ENCODE assay signal across 9 cellular contexts in the genomic region with DNA sequence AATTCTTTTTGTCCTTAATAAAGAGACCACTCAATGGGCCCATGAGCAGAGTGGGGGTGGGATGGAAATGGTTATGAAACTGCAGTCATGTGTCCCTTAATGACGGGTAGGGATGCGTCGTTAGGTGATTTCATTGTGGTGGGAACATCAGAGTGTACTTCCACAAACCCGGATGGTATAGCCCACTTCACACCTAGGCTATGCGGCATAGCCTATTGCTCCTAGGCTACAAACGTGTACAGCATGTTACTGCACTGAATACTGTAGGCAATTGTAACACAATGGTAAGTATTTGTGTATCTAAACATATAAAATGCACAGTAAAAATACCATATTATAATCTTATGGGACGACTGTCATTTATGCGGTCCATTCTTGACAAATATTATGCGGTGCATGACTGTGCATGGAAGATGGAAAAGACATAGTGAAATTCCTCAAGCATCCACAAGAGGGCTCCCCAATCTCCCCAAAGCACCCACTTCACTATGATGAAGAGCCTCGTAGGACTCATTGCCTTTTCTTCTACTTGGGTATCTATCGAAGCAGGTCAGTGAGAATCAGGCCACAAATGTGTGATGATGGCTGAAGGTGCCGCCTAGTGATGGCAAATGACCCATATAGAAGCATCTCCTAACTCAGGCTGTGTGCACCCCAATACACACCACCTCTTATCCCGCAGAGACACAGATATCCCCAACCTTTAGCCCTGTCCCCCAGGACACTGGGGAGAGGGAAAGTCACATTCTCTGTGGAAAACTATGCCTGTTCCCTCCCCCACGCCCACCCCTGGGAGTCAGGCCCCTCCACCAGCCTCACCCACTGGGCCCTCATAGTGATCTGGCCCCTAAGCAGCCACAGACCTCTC. TPM values are rescaled to one million over a fixed set of nuclear protein-coding genes. Genes with fewer than 3 reads are reported as not detected.
A peak's percentile ranks its signal among the peaks of the same experiment; 100 is the strongest.
DNase-seq lines count a peak whose midpoint lies in the region; ATAC-seq and TF ChIP-seq lines count a peak whose summit lies in the region.
"Had no signal": no experiment of that assay in that cellular context is flagged by ENCODE, and none has a peak within 500 bp of the region (broad histone marks: within the 10 kb centered on the region; RNA-seq: fewer than 3 reads in every experiment).

No MANE protein-coding gene starts in this region.

- H3K9me3 Mint-ChIP-seq in type B pancreatic cell = no peaks in the 10 kb centered on the region

- peaks cover 23% of the 10 kb centered on the region for H3K27me3 ChIP-seq in brain microvascular endothelial cell (replicated peaks)

- no peak overlapping the region for H3K4me3 Mint-ChIP-seq in type B pancreatic cell

- no peaks in the 10 kb centered on the region for H3K36me3 ChIP-seq in brain microvascular endothelial cell (replicated peaks)
- H3K36me3 ChIP-seq: BLaER1 had no signal

- POLR2A ChIA-PET in RWPE1 (lab: Yijun Ruan, JAX; ENCODE audit: low non-redundant PET) = no interaction called here

- H3K27me3 Mint-ChIP-seq in type B pancreatic cell = peaks cover 66% of the 10 kb centered on the region

- peak; percentile 90 for ATAC-seq in left lobe of liver
- no peak for ATAC-seq in GM21381 (IDR thresholded peaks at IDR 0.05; ENCODE audit: unreplicated experiment)

- no peaks in the 10 kb centered on the region for H3K4me1 Mint-ChIP-seq in type B pancreatic cell (ENCODE audit: unreplicated experiment)

- H3K27ac Mint-ChIP-seq in type B pancreatic cell = no peak overlapping the region

- no peak overlapping the region for H3K4me3 ChIP-seq in Jurkat, Clone E6-1 (ENCODE audit: low read length)
- H3K4me3 ChIP-seq in brain microvascular endothelial cell (ENCODE audit: low read depth, low read length) = no peak overlapping the region
- H3K4me3 ChIP-seq: BLaER1 had no signal

- CTCF ChIA-PET in RWPE1 (lab: Yijun Ruan, JAX) = interaction anchor here (0.6 to 0.7 kb wide), 3 partner anchors 25 to 38 kb away, joined by 3 to 4 read pairs (median 3); no protein-coding TSS in a partner anchor

- TF ChIP-seq CTCF in RWPE1 (conservative IDR thresholded peaks at IDR 0.05; ENCODE audit: low read depth) = peak; percentile 84
- peak; percentile 84 for TF ChIP-seq CTCF in brain microvascular endothelial cell (IDR thresholded peaks at IDR 0.05; ENCODE audit: low read depth, low read length, missing control alignments)
- TF ChIP-seq CTCF in type B pancreatic cell (conservative IDR thresholded peaks at IDR 0.05) = peak; percentile 79

- in situ Hi-C loops in brain microvascular endothelial cell (cut with HindIII; ENCODE audit: low pct_ligation_motif_present, low sequenced_read_pairs) = no loop called here

- H3K36me3 Mint-ChIP-seq in type B pancreatic cell = no peaks in the 10 kb centered on the region

- peak; percentile 14 for DNase-seq in DMS153 treated with DMSO at 0.1 percent for 48 hours (lab: John Stamatoyannopoulos, UW; ENCODE audit: unreplicated experiment)
- no peak for DNase-seq in DMS153 (lab: John Stamatoyannopoulos, UW)
- peak; percentile 37 for DNase-seq in Jurkat, Clone E6-1 (ENCODE audit: low read depth, low spot score)
- DNase-seq in RWPE1 (ENCODE audit: low spot score) = peak; percentile 58
- peak; percentile 33 for DNase-seq in brain microvascular endothelial cell
- DNase-seq in left lobe of liver (ENCODE audit: low spot score) = no peak
- DNase-seq in type B pancreatic cell (ENCODE audit: extremely low spot score, unreplicated experiment) = no peak

- H3K27ac ChIP-seq in RWPE1 = no peak overlapping the region
- no peak overlapping the region for H3K27ac ChIP-seq in brain microvascular endothelial cell
- H3K27ac ChIP-seq: BLaER1 had no signal

RNA-seq across cellular contexts. Expression of gene TBX21, which starts 43.5 kb away (rescaled TPM):
- polyA plus RNA-seq in Jurkat, Clone E6-1 (2012; ENCODE audit: insufficient read depth, insufficient read length) = 2.5 TPM
- total RNA-seq in left lobe of liver (0.38 TPM), type B pancreatic cell (ENCODE audit: low replicate concordance) (not detected in 2 replicates)

RNA-seq across cellular contexts. Expression of gene OSBPL7, which starts 45.0 kb away (rescaled TPM):
- polyA plus RNA-seq in Jurkat, Clone E6-1 (2012; ENCODE audit: insufficient read depth, insufficient read length) = 19.5 TPM
- total RNA-seq in left lobe of liver (1.0 TPM), type B pancreatic cell (ENCODE audit: low replicate concordance) (9.1 and 20.3 TPM in 2 replicates)

RNA-seq across cellular contexts. Expression of gene MRPL10, which starts 54.8 kb away (rescaled TPM):
- polyA plus RNA-seq in Jurkat, Clone E6-1 (2012; ENCODE audit: insufficient read depth, insufficient read length) = 32.1 TPM
- total RNA-seq in left lobe of liver = 16.4 TPM
- 37.7 and 49.4 TPM in 2 replicates for total RNA-seq in type B pancreatic cell (ENCODE audit: low replicate concordance)

RNA-seq across cellular contexts. Expression of gene LRRC46, which starts 54.9 kb away (rescaled TPM):
- 3.5 TPM for polyA plus RNA-seq in Jurkat, Clone E6-1 (2012; ENCODE audit: insufficient read depth, insufficient read length)
- total RNA-seq in left lobe of liver (0.40 TPM), type B pancreatic cell (ENCODE audit: low replicate concordance) (0.64 and 2.8 TPM in 2 replicates)

Comparison
In these comparisons a context has a peak if more than half of its experiments do, and no peak if none do; other contexts are left out.
1. DNase-seq: peak in DMS153 treated with DMSO at 0.1 percent for 48 hours (single experiment), Jurkat, Clone E6-1 (single experiment), RWPE1 (single experiment) and brain microvascular endothelial cell (single experiment); none in DMS153 (single experiment), left lobe of liver (single experiment) and type B pancreatic cell (single experiment).
2. Peak in every context shown above with its lines, with median percentiles within 50 percentile points of each other: CTCF ChIP-seq.